9 cellular contexts compared by ENCODE assay signal in genomic region chr16:70427786-70428177, GRCh38. TPM values are rescaled to one million over a fixed set of nuclear protein-coding genes. Genes with fewer than 3 reads are reported as not detected.
DNase-seq lines count a peak whose midpoint lies in the region; ATAC-seq, FAIRE-seq and TF ChIP-seq lines count a peak whose summit lies in the region.
"Had no signal": no experiment of that assay in that cellular context is flagged by ENCODE, and none has a peak within 500 bp of the region (broad histone marks: within the 10 kb centered on the region; RNA-seq: fewer than 3 reads in every experiment).

No MANE protein-coding gene starts in this region.

- no peaks in the 10 kb centered on the region for H3K9me3 ChIP-seq in A549
- no peaks in the 10 kb centered on the region for H3K9me3 ChIP-seq in Loucy (ENCODE audit: insufficient read depth, low read depth, low read length)

- peaks cover 3% of the 10 kb centered on the region for H3K36me3 Mint-ChIP-seq in central memory CD8-positive, alpha-beta T cell (ENCODE audit: insufficient read depth)
- no peaks in the 10 kb centered on the region for H3K36me3 Mint-ChIP-seq in natural killer cell

- H3K9me3 Mint-ChIP-seq in central memory CD8-positive, alpha-beta T cell, result no peaks in the 10 kb centered on the region
- no peaks in the 10 kb centered on the region for H3K9me3 Mint-ChIP-seq in natural killer cell

- H3K27ac ChIP-seq in A549, result peak overlapping the region; percentile 93 to 95

- H3K4me1 ChIP-seq in A549, result peaks cover 65% of the 10 kb centered on the region
- peaks cover 48% of the 10 kb centered on the region for H3K4me1 ChIP-seq in Loucy (ENCODE audit: insufficient read depth, low read length, poor library complexity, severe bottlenecking)

- H3F3A ChIP-seq in Loucy (ENCODE audit: low read depth), result 0 out of 2 replicates have a peak, but pooled peaks cover 3% of the 10 kb centered on the region

- TF ChIP-seq EP300 in A549 (IDR thresholded peaks at IDR 0.05), result no peak

- H4K20me1 ChIP-seq in Loucy (ENCODE audit: insufficient read depth, low read length, poor library complexity, severe bottlenecking), result no peaks in the 10 kb centered on the region

- peak overlapping the region; percentile 1 for H3K4me3 Mint-ChIP-seq in central memory CD8-positive, alpha-beta T cell
- H3K4me3 Mint-ChIP-seq in natural killer cell, result peak overlapping the region; percentile 51

- FAIRE-seq in A549 (lab: Jason Lieb, UNC) (no peak), GM12892 (lab: Jason Lieb, UNC) (no peak)

- no peak; a peak in 1 of 6 replicates for ATAC-seq in A549
- ATAC-seq in central memory CD8-positive, alpha-beta T cell (replicated peaks; ENCODE audit: extremely low read depth, poor library complexity, severe bottlenecking), result no peak
- ATAC-seq in natural killer cell, result no peak
- ATAC-seq in GM21737 (IDR thresholded peaks at IDR 0.05; ENCODE audit: unreplicated experiment), result no peak

- H3K9ac ChIP-seq in Loucy (ENCODE audit: low read depth, low read length, poor library complexity, severe bottlenecking), result peak overlapping the region; percentile 86

- no peak overlapping the region for H2AFZ ChIP-seq in Loucy (ENCODE audit: low read length)

- TF ChIP-seq POLR2A in A549 (IDR thresholded peaks at IDR 0.05; ENCODE audit: low read length) (peak; percentile 23; the same call in 1 of the 2 replicates), GM12892 (IDR thresholded peaks at IDR 0.05; ENCODE audit: low read depth, low read length) (no peak)

- H3K27me3 ChIP-seq in Loucy (ENCODE audit: insufficient read depth, low read length, poor library complexity, severe bottlenecking), result no peaks in the 10 kb centered on the region

- 26% methylated on average over 4 of the region's 4 CpGs for WGBS in A549 (ENCODE audit: missing lambda C conversion rate)

- H3K4me1 Mint-ChIP-seq in central memory CD8-positive, alpha-beta T cell, result peaks cover 38% of the 10 kb centered on the region
- H3K4me1 Mint-ChIP-seq in natural killer cell, result peaks cover 45 to 56% of the 10 kb centered on the region in 2 donors

- no peak for TF ChIP-seq RAD21 in A549 (conservative IDR thresholded peaks at IDR 0.05 in 1 of 2, IDR thresholded peaks at IDR 0.05 in 1 of 2)

- 0 out of 3 replicates have a peak overlapping the region, but pooled peaks have one; percentile 10 for H3K4me3 ChIP-seq in A549
- peak overlapping the region; percentile 66 for H3K4me3 ChIP-seq in Loucy (ENCODE audit: low read length, poor library complexity, severe bottlenecking)

- CTCF ChIA-PET in A549 (lab: Yijun Ruan, JAX), result interaction anchor here (0.9 to 1.1 kb wide), 4 partner anchors 12 to 46 kb away, joined by 3 to 4 read pairs (median 3); partner anchors contain the start of gene ST3GAL2

- no peak for DNase-seq in A549 (ENCODE audit: low read depth in 1 of 2, low spot score in 1 of 2)
- DNase-seq in central memory CD8-positive, alpha-beta T cell (ENCODE audit: low spot score in 2 of 2), result no peak
- DNase-seq in natural killer cell, result no peak
- DNase-seq in GM12892 (ENCODE audit: insufficient read length), result no peak
- DNase-seq in GM03348 (ENCODE audit: low spot score), result no peak
- no peak for DNase-seq in EL
- DNase-seq: NCI-H1048 had no signal

- H3K4me2 ChIP-seq in A549 (peak overlapping the region; percentile 81), Loucy (ENCODE audit: low read depth, low read length, poor library complexity, severe bottlenecking) (peak overlapping the region; percentile 93)

- POLR2A ChIA-PET in A549 (lab: Yijun Ruan, JAX), result interaction anchor here (0.7 to 1.2 kb wide), 5 partner anchors 11 to 81 kb away, joined by 4 to 29 read pairs (median 5); partner anchors contain the start of genes DDX19A, FCSK and ST3GAL2

- no peak for TF ChIP-seq CTCF in A549 (IDR thresholded peaks at IDR 0.05)
- no peak for TF ChIP-seq CTCF in Loucy (conservative IDR thresholded peaks at IDR 0.05; ENCODE audit: low read length)
- no peak for TF ChIP-seq CTCF in natural killer cell (IDR thresholded peaks at IDR 0.05)

- H3K9me2 ChIP-seq in Loucy (replicated peaks; ENCODE audit: low read depth, low read length), result no peaks in the 10 kb centered on the region

- H3K79me2 ChIP-seq in Loucy (ENCODE audit: insufficient read depth, low read length), result peaks cover 63% of the 10 kb centered on the region

- H3K27ac Mint-ChIP-seq in central memory CD8-positive, alpha-beta T cell (ENCODE audit: low read depth), result peak overlapping the region; percentile 80
- H3K27ac Mint-ChIP-seq in natural killer cell, result peak overlapping the region; percentile 83 to 87

- no peaks in the 10 kb centered on the region for H3K27me3 Mint-ChIP-seq in central memory CD8-positive, alpha-beta T cell
- no peaks in the 10 kb centered on the region for H3K27me3 Mint-ChIP-seq in natural killer cell (ENCODE audit: low read depth in 2 of 2)

- intact Hi-C loops in natural killer cell (cut with micrococcal nuclease), result no loop called here

- no peaks in the 10 kb centered on the region for H3K36me3 ChIP-seq in Loucy (ENCODE audit: insufficient read depth, low read length)

TF ChIP-seq in A549, 52 proteins besides CTCF, POLR2A, EP300 and RAD21:
- TF ChIP-seq NFE2L2 (conservative IDR thresholded peaks at IDR 0.05; ENCODE audit: low read length) (peak; percentile 44; the same call in 1 of the 2 replicates), HOXB5 (CRISPR knock-in tag; IDR thresholded peaks at IDR 0.05) (no peak), TP53 (CRISPR knock-in tag; IDR thresholded peaks at IDR 0.05) (no peak), FOXS1 (CRISPR knock-in tag; IDR thresholded peaks at IDR 0.05) (no peak), CHD2 (IDR thresholded peaks at IDR 0.05; ENCODE audit: low read length, partially characterized antibody) (no peak), E2F6 (IDR thresholded peaks at IDR 0.05; ENCODE audit: borderline replicate concordance, low read depth) (no peak), ZSCAN20 (CRISPR knock-in tag; IDR thresholded peaks at IDR 0.05) (no peak), RFX5 (IDR thresholded peaks at IDR 0.05) (no peak), MAFK (IDR thresholded peaks at IDR 0.05; ENCODE audit: partially characterized antibody) (peak; percentile 77), PHF8 (IDR thresholded peaks at IDR 0.05; ENCODE audit: borderline replicate concordance, low read depth) (no peak), JUNB (IDR thresholded peaks at IDR 0.05) (no peak), HOXA7 (CRISPR knock-in tag; IDR thresholded peaks at IDR 0.05) (no peak), POLR2AphosphoS2 (conservative IDR thresholded peaks at IDR 0.05; ENCODE audit: low read length) (no peak)

RNA-seq across cellular contexts. Expression of gene ST3GAL2, which starts 11.1 kb away (rescaled TPM):
- 11.1 and 14.4 TPM in 2 replicates for polyA plus RNA-seq in A549 (2011; rRNA removed)
- polyA plus RNA-seq in A549 (2012; cell fraction: cytosol; rRNA removed), result 15.7 and 19.8 TPM in 2 replicates
- 21.8 and 23.9 TPM in 2 replicates for polyA plus RNA-seq in A549 (2012; cell fraction: nucleus; rRNA removed)
- polyA plus RNA-seq in A549 (2017; fragmentation: RNase III; extraction: RNeasy Plus Mini Kit Qiagen cat#74134 plus additional on column Dnase treatment), result 13.8 to 16.3 TPM (median 15.5 TPM) in 3 replicates
- 38.9 and 44.0 TPM in 2 replicates for polyA minus RNA-seq in A549 (2011; rRNA and poly(A)+ RNA removed)
- total RNA-seq in natural killer cell, result 10 to 100 TPM; 25.9 to 39.1 (median 36.9) TPM
- polyA plus RNA-seq in GM12892 (2012; ENCODE audit: missing spikeins), result 37.6 TPM

RNA-seq across cellular contexts. Expression of gene FCSK, which starts 26.6 kb away (rescaled TPM):
- 5.7 and 9.3 TPM in 2 replicates for polyA plus RNA-seq in A549 (2011; rRNA removed)
- polyA plus RNA-seq in A549 (2012; cell fraction: cytosol; rRNA removed), result 7.5 and 8.5 TPM in 2 replicates
- 42.5 and 53.1 TPM in 2 replicates for polyA plus RNA-seq in A549 (2012; cell fraction: nucleus; rRNA removed)
- 6.0 to 7.7 TPM (median 6.8 TPM) in 3 replicates for polyA plus RNA-seq in A549 (2017; fragmentation: RNase III; extraction: RNeasy Plus Mini Kit Qiagen cat#74134 plus additional on column Dnase treatment)
- polyA minus RNA-seq in A549 (2011; rRNA and poly(A)+ RNA removed), result 11.0 and 12.6 TPM in 2 replicates
- 10 to 100 TPM; 28.5 to 33.0 (median 29.6) TPM for total RNA-seq in natural killer cell
- polyA plus RNA-seq in GM12892 (2012; ENCODE audit: missing spikeins), result 10.1 TPM
